14 cellular contexts compared by ENCODE assay signal in genomic region chr5:127094161-127094560, GRCh38. TPM values are rescaled to one million over a fixed set of nuclear protein-coding genes. Genes with fewer than 3 reads are reported as not detected.
DNase-seq lines count a peak whose midpoint lies in the region; ATAC-seq and TF ChIP-seq lines count a peak whose summit lies in the region.
"Had no signal": no experiment of that assay in that cellular context is flagged by ENCODE, and none has a peak within 500 bp of the region (broad histone marks: within the 10 kb centered on the region; RNA-seq: fewer than 3 reads in every experiment).

No MANE protein-coding gene starts in this region.

- no peak overlapping the region for H2AFZ ChIP-seq in SK-N-SH (ENCODE audit: low read depth)
- H2AFZ ChIP-seq: GM23248 had no signal

- no peak for TF ChIP-seq EP300 in SK-N-SH (IDR thresholded peaks at IDR 0.05; ENCODE audit: borderline replicate concordance in 1 of 2, low read depth in 1 of 2, low read length in 1 of 2)

- no peaks in the 10 kb centered on the region for H3K36me3 ChIP-seq in SK-N-SH (replicated peaks in 1 of 2; ENCODE audit: control insufficient read depth in 1 of 2, insufficient read depth in 2 of 2, low read length in 1 of 2)
- H3K36me3 ChIP-seq: BLaER1 had no signal

- no peak overlapping the region for H3K9ac ChIP-seq in SK-N-SH
- H3K9ac ChIP-seq: BLaER1, GM23248 had no signal

- in situ Hi-C loops in SK-MEL-5 (cut with HindIII; ENCODE audit: low pct_unique_long_range_greater_than_20kb, low sequenced_read_pairs): no loop called here

- H3F3A ChIP-seq in SK-N-SH (replicated peaks; ENCODE audit: insufficient read depth): peaks cover 3% of the 10 kb centered on the region

- CTCF ChIA-PET in SK-N-SH (lab: Yijun Ruan, JAX): no interaction called here

- no peak overlapping the region for H3K4me2 ChIP-seq in SK-N-SH
- H3K4me2 ChIP-seq: BLaER1 had no signal

- H3K9me3 ChIP-seq in SK-N-SH: no peaks in the 10 kb centered on the region
- H3K9me3 ChIP-seq: BLaER1 had no signal

- no peak overlapping the region for H3K4me3 ChIP-seq in SK-N-SH (ENCODE audit: low read depth in 2 of 2, low read length in 1 of 2)
- H3K4me3 ChIP-seq: BLaER1, GM23248 had no signal

- no peaks in the 10 kb centered on the region for H4K20me1 ChIP-seq in SK-N-SH (ENCODE audit: insufficient read depth)
- H4K20me1 ChIP-seq: BLaER1 had no signal

- no peak for TF ChIP-seq RAD21 in SK-N-SH (IDR thresholded peaks at IDR 0.05; ENCODE audit: low read length)

- POLR2A ChIA-PET in SK-N-SH (lab: Yijun Ruan, JAX): no interaction called here

- no peaks in the 10 kb centered on the region for H3K27me3 ChIP-seq in SK-N-SH (ENCODE audit: insufficient read depth)
- H3K27me3 ChIP-seq: BLaER1 had no signal

- 88% methylated on average over 1 of the region's 1 CpG for WGBS in SK-N-SH (ENCODE audit: low lambda C conversion rate)

- TF ChIP-seq CTCF in SK-N-SH (IDR thresholded peaks at IDR 0.05): no peak

- peaks cover 0 to 16% of the 10 kb centered on the region in 2 experiments; a peak in 2 of 4 replicates for H3K4me1 ChIP-seq in SK-N-SH (ENCODE audit: control insufficient read depth in 1 of 2, insufficient read depth in 2 of 2, low read depth in 1 of 2, low read length in 1 of 2)

- ATAC-seq in GM21390 (IDR thresholded peaks at IDR 0.05; ENCODE audit: unreplicated experiment): no peak
- ATAC-seq in HG03439 (IDR thresholded peaks at IDR 0.05; ENCODE audit: unreplicated experiment): no peak

- DNase-seq in SK-MEL-5 (ENCODE audit: low read depth, low spot score): peak; percentile 94
- DNase-seq in globus pallidus (ENCODE audit: low spot score): peak; percentile 55
- DNase-seq in midbrain (lab: John Stamatoyannopoulos, UW): peak; percentile 33
- peak; percentile 80 for DNase-seq in superior temporal gyrus (ENCODE audit: extremely low spot score)
- DNase-seq in SK-N-SH: no peak
- no peak for DNase-seq in ureter (ENCODE audit: low spot score)
- DNase-seq: CD8-positive, alpha-beta memory T cell; DMS53; GF-D8; GM23248; IMR-90 had no signal

- H3K79me2 ChIP-seq in SK-N-SH (ENCODE audit: insufficient read depth): no peaks in the 10 kb centered on the region

- H3K27ac ChIP-seq in SK-N-SH (ENCODE audit: low read depth in 2 of 2, low read length in 1 of 2): no peak overlapping the region
- H3K27ac ChIP-seq: BLaER1, GM23248 had no signal

- no peaks in the 10 kb centered on the region for H3K9me2 ChIP-seq in SK-N-SH

TF ChIP-seq in SK-N-SH, 30 proteins besides CTCF, POLR2A, EP300 and RAD21:
- TF ChIP-seq MXI1 (IDR thresholded peaks at IDR 0.05; ENCODE audit: low read depth, low read length) (no peak), PBX3 (IDR thresholded peaks at IDR 0.05) (no peak), RFX5 (IDR thresholded peaks at IDR 0.05; ENCODE audit: low read length) (no peak), REST (IDR thresholded peaks at IDR 0.05; ENCODE audit: low read depth, low read length) (no peak), RXRA (IDR thresholded peaks at IDR 0.05; ENCODE audit: borderline replicate concordance, low read depth) (no peak), MEF2A (IDR thresholded peaks at IDR 0.05; ENCODE audit: borderline replicate concordance, low read depth) (no peak), GATA2 (CRISPR knock-in tag; IDR thresholded peaks at IDR 0.05) (no peak), FOSL2 (IDR thresholded peaks at IDR 0.05; ENCODE audit: borderline replicate concordance, low read depth) (no peak)

RNA-seq across cellular contexts. Expression of gene C5orf63, which starts 20.9 kb away (rescaled TPM):
- total RNA-seq in SK-MEL-5 (2014; rRNA removed; shearing (Covaris generic)): 4.5 and 5.5 TPM in 2 replicates
- polyA plus RNA-seq in SK-MEL-5 (2015; cell fraction: cytosol; rRNA removed): 0.77 and 1.1 TPM in 2 replicates
- 10.8 and 20.2 TPM in 2 replicates for polyA plus RNA-seq in SK-MEL-5 (2015; cell fraction: nucleus; rRNA removed)
- 3.6 and 4.9 TPM in 2 replicates for polyA plus RNA-seq in SK-N-SH (2012; rRNA removed)
- polyA plus RNA-seq in SK-N-SH (2012; cell fraction: cytosol; rRNA removed): 3.5 and 4.5 TPM in 2 replicates
- polyA plus RNA-seq in SK-N-SH (2012; cell fraction: nucleus; rRNA removed): 3.8 and 8.7 TPM in 2 replicates
- total RNA-seq in ureter: 15.5 TPM

Comparison
In these comparisons a context has a peak if more than half of its experiments do, and no peak if none do; other contexts are left out.
1. DNase-seq: peak in SK-MEL-5 (single experiment), globus pallidus (single experiment), midbrain (single experiment) and superior temporal gyrus (single experiment); none in SK-N-SH (single experiment) and ureter (single experiment).